Comparison of ENCODE assay signal across 8 cellular contexts in genomic region chr1:45750298-45751038, GRCh38. TPM values are rescaled to one million over a fixed set of nuclear protein-coding genes. Genes with fewer than 3 reads are reported as not detected.
A peak's percentile ranks its signal among the peaks of the same experiment; 100 is the strongest.
DNase-seq lines count a peak whose midpoint lies in the region; ATAC-seq and TF ChIP-seq lines count a peak whose summit lies in the region.

IPP (minus strand) TSS chr1:45750653; CDS start chr1:45746411, 4,242 bp downstream.

- peak; percentile 86 to 98 for DNase-seq in NCI-H187 (lab: John Stamatoyannopoulos, UW)
- DNase-seq in T-helper 2 cell, result peak; percentile 75 to 96 (median 89)
- DNase-seq in right atrium auricular region (ENCODE audit: low spot score), result peak; percentile 95
- peak; percentile 92 for DNase-seq in pulmonary artery endothelial cell (ENCODE audit: low read depth, low spot score)
- DNase-seq in vagina (ENCODE audit: extremely low spot score in 2 of 2), result peak; percentile 96 to 97

- ATAC-seq in GM18498 (IDR thresholded peaks at IDR 0.05; ENCODE audit: unreplicated experiment) (peak; percentile 94), HG02938 (IDR thresholded peaks at IDR 0.05; ENCODE audit: unreplicated experiment) (peak; percentile 92)

- H3K4me1 ChIP-seq in right atrium auricular region (peaks cover 0 to 15% of the 10 kb centered on the region in 2 donors), vagina (peaks cover 15% of the 10 kb centered on the region)

- H3K27me3 ChIP-seq in right atrium auricular region (no peaks in the 10 kb centered on the region), vagina (no peaks in the 10 kb centered on the region)

- H3K36me3 ChIP-seq in right atrium auricular region, result no peaks in the 10 kb centered on the region
- no peaks in the 10 kb centered on the region for H3K36me3 ChIP-seq in vagina

- TF ChIP-seq POLR2A in vagina (IDR thresholded peaks at IDR 0.05), result peak; percentile 7 to 87

- peak in 1 of 2 donors; percentile 66 for TF ChIP-seq CTCF in right atrium auricular region (IDR thresholded peaks at IDR 0.05)
- TF ChIP-seq CTCF in vagina (IDR thresholded peaks at IDR 0.05), result peak in 1 of 3 experiments; percentile 60

- H3K4me3 ChIP-seq in right atrium auricular region (peak within 1 kb of the TSS; percentile 52 to 63), vagina (peak within 1 kb of the TSS; percentile 54 to 78)

- H3K27ac ChIP-seq in angular gyrus (ENCODE audit: low read depth, low read length) (peak within 1 kb of the TSS; percentile 98), right atrium auricular region (peak within 1 kb of the TSS; percentile 94 to 96), vagina (peak within 1 kb of the TSS; percentile 96)

- intact Hi-C loops in vagina (cut with DNase I), result no loop called here

- H3K9me3 ChIP-seq in right atrium auricular region (peaks cover 5 to 8% of the 10 kb centered on the region in 2 donors), vagina (peaks cover 5% of the 10 kb centered on the region)

RNA-seq across cellular contexts. Expression of gene IPP, which starts in this region (rescaled TPM):
- total RNA-seq in right atrium auricular region, result 1 to 10 TPM; 7.2 to 8.2 TPM
- 6.5 and 6.6 TPM in 2 replicates for total RNA-seq in pulmonary artery endothelial cell
- total RNA-seq in vagina, result 5.6 TPM

Comparison
In these comparisons a context has a peak if more than half of its experiments do, and no peak if none do; other contexts are left out.
1. Peak in every context shown above with its lines: DNase-seq, ATAC-seq, H3K4me3 ChIP-seq and H3K27ac ChIP-seq.